In the genomic region with DNA sequence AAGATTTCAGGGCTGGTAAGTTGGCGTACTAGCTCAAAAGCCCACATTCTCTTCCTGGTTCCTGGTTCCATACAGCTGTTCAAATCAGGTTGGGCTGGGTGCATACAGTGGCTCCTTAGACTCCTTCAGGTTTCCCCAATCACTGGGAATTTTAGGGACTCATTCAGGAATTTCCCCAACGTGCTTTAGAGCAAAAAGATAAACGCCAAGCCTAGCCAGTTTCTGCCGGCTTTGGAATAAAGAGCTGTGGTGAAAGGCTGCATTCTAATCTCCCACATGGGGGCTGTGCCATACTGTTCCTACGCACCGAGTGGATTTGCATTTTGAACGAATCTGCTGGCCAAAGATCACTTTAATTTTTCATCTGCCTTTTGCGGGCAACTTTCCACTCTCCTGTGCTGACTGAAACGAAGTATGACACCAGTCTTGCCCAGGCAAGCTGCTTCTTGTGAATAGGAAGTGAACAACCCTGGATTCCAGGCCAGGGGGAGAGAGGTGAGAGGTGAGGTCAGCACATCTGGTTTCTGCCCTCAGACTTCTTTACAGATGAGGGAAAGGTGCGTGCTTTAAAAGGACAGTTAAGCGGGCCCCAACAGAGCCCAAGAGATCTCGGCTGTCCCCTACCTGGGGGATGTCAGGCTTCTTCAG, we compare ENCODE assay signal across 24 cellular contexts.
DNase-seq lines count a peak whose midpoint lies in the region; ATAC-seq and TF ChIP-seq lines count a peak whose summit lies in the region.
"Had no signal": no experiment of that assay in that cellular context is flagged by ENCODE, and none has a peak within 500 bp of the region (broad histone marks: within the 10 kb centered on the region; RNA-seq: fewer than 3 reads in every experiment).

No MANE protein-coding gene starts in this region.

- no peaks in the 10 kb centered on the region for H3K4me1 ChIP-seq in GM23338 (ENCODE audit: insufficient read depth)
- H3K4me1 ChIP-seq in body of pancreas: peaks cover 5% of the 10 kb centered on the region
- no peaks in the 10 kb centered on the region for H3K4me1 ChIP-seq in prostate gland (replicated peaks)
- peaks cover 14 to 28% of the 10 kb centered on the region in 2 donors for H3K4me1 ChIP-seq in gastrocnemius medialis
- H3K4me1 ChIP-seq: transverse colon had no signal

- H3K27ac Mint-ChIP-seq in GM23338: no peak overlapping the region
- H3K27ac Mint-ChIP-seq: activated naive CD8-positive, alpha-beta T cell treated with anti-CD3 and anti-CD28 coated beads, Interleukin-2, amount 50 U/mL, for 24 hours; endodermal cell; IgD-negative memory B cell; nephron progenitor cell; WTC11 had no signal

- no peaks in the 10 kb centered on the region; the same call in 1 of the 2 replicates for H3K9me2 ChIP-seq in GM23338 (ENCODE audit: insufficient read depth)

- H3K27me3 Mint-ChIP-seq in GM23338 (ENCODE audit: insufficient read depth, low read depth, poor library complexity): no peaks in the 10 kb centered on the region
- H3K27me3 Mint-ChIP-seq: activated naive CD8-positive, alpha-beta T cell treated with anti-CD3 and anti-CD28 coated beads, Interleukin-2, amount 50 U/mL, for 24 hours; IgD-negative memory B cell had no signal

- DNase-seq in GM23338 (ENCODE audit: low spot score): peak; percentile 14
- no peak for DNase-seq in body of pancreas
- DNase-seq in islet precursor cell: peak; percentile 56
- DNase-seq in prostate gland (ENCODE audit: low spot score): peak; percentile 56
- no peak for DNase-seq in stimulated activated naive CD8-positive, alpha-beta T cell treated with anti-CD3 and anti-CD28 coated beads, Interleukin-15, Interleukin-2, amounts not matched to agents 100 U/mL and 50 U/mL, for 24 hours
- no peak for DNase-seq in GM03348 (ENCODE audit: low spot score)
- no peak for DNase-seq in gastrocnemius medialis
- no peak for DNase-seq in NCI-H524 treated with DMSO at 0.1 percent for 48 hours (lab: John Stamatoyannopoulos, UW)
- DNase-seq: activated CD4-positive, alpha-beta T cell treated with anti-CD3 and anti-CD28 coated beads, Interleukin-2, amount 50 U/mL, for 4 hours; activated CD8-positive, alpha-beta memory T cell treated with anti-CD3 and anti-CD28 coated beads, Interleukin-2, amount 50 U/mL, for 48 hours; activated effector memory CD4-positive, alpha-beta T cell treated with Interleukin-2 at 50 U/mL for 16 hours; activated naive CD8-positive, alpha-beta T cell treated with anti-CD3 and anti-CD28 coated beads, Interleukin-2, amount 50 U/mL, for 24 hours; DND-41; endodermal cell; left ventricle myocardium inferior; NCI-H524; nephron progenitor cell; stimulated activated naive CD4-positive, alpha-beta T cell; transverse colon had no signal

- intact Hi-C loops in body of pancreas (cut with DNase I): no loop called here
- intact Hi-C loops in prostate gland (cut with DNase I): loop anchor here (5.0 kb wide), 1 partner anchor 287 kb away; no protein-coding TSS in a partner anchor
- intact Hi-C loops in gastrocnemius medialis (cut with DNase I; ENCODE audit: low total_unique reads): loop anchor here (5.0 kb wide), 1 partner anchor 187 kb away; a partner anchor contains a TSS

- no peaks in the 10 kb centered on the region for H4K20me1 ChIP-seq in GM23338 (replicated peaks; ENCODE audit: insufficient read depth)
- H4K20me1 ChIP-seq: BLaER1 treated with 17β-estradiol and CSF1 and Interleukin-3, amounts not matched to agents 10 nM and 100 nM had no signal

- 61 to 73% methylated on average over 12 of the region's 12 CpGs for WGBS in body of pancreas, 2 donors
- WGBS in prostate gland: 44% methylated on average over 12 of the region's 12 CpGs

- no peaks in the 10 kb centered on the region for H3F3A ChIP-seq in GM23338 (replicated peaks; ENCODE audit: low read depth)

- H3K9me3 ChIP-seq in body of pancreas (no peaks in the 10 kb centered on the region), prostate gland (no peaks in the 10 kb centered on the region), gastrocnemius medialis (no peaks in the 10 kb centered on the region)
- H3K9me3 ChIP-seq: left ventricle myocardium inferior, transverse colon had no signal

- H3K4me3 Mint-ChIP-seq in GM23338: no peak overlapping the region
- H3K4me3 Mint-ChIP-seq: activated naive CD8-positive, alpha-beta T cell treated with anti-CD3 and anti-CD28 coated beads, Interleukin-2, amount 50 U/mL, for 24 hours; endodermal cell; IgD-negative memory B cell; nephron progenitor cell; WTC11 had no signal

- TF ChIP-seq CTCF in GM23338 (conservative IDR thresholded peaks at IDR 0.05; ENCODE audit: low read depth in 2 of 2) (no peak), body of pancreas (IDR thresholded peaks at IDR 0.05) (no peak), prostate gland (IDR thresholded peaks at IDR 0.05) (no peak), gastrocnemius medialis (IDR thresholded peaks at IDR 0.05 in 4 of 5, conservative IDR thresholded peaks at IDR 0.05 in 1 of 5) (no peak)

- no peaks in the 10 kb centered on the region for H3K9me3 Mint-ChIP-seq in GM23338

- H3K36me3 ChIP-seq in GM23338 (ENCODE audit: insufficient read depth) (no peaks in the 10 kb centered on the region), body of pancreas (replicated peaks in 1 of 2; ENCODE audit: insufficient read depth in 1 of 2, low read depth in 2 of 2) (no peaks in the 10 kb centered on the region), prostate gland (no peaks in the 10 kb centered on the region), gastrocnemius medialis (no peaks in the 10 kb centered on the region)
- H3K36me3 ChIP-seq: BLaER1 treated with 17β-estradiol and CSF1 and Interleukin-3, amounts not matched to agents 10 nM and 100 nM; left ventricle myocardium inferior; transverse colon had no signal

- no peak overlapping the region for H3K27ac ChIP-seq in GM23338 (ENCODE audit: low read depth)
- H3K27ac ChIP-seq in body of pancreas: no peak overlapping the region
- H3K27ac ChIP-seq in prostate gland: peak overlapping the region; percentile 11 to 64
- no peak overlapping the region for H3K27ac ChIP-seq in gastrocnemius medialis
- H3K27ac ChIP-seq: coronary artery, left ventricle myocardium inferior, transverse colon had no signal

- in situ Hi-C loops in gastrocnemius medialis (cut with MboI; ENCODE audit: low sequenced_read_pairs in 4 of 4): loop anchor here in 1 of 4 donors (25.0 kb wide), 1 partner anchor 297 kb away; no protein-coding TSS in a partner anchor

- H3K27me3 ChIP-seq in GM23338 (ENCODE audit: insufficient read depth): no peaks in the 10 kb centered on the region
- H3K27me3 ChIP-seq in body of pancreas: no peaks in the 10 kb centered on the region
- no peaks in the 10 kb centered on the region for H3K27me3 ChIP-seq in prostate gland (replicated peaks; ENCODE audit: insufficient read depth)
- no peaks in the 10 kb centered on the region for H3K27me3 ChIP-seq in gastrocnemius medialis
- H3K27me3 ChIP-seq: BLaER1 treated with 17β-estradiol and CSF1 and Interleukin-3, amounts not matched to agents 10 nM and 100 nM; transverse colon had no signal

- no peak overlapping the region for H3K4me2 ChIP-seq in GM23338
- H3K4me2 ChIP-seq: BLaER1 treated with 17β-estradiol and CSF1 and Interleukin-3, amounts not matched to agents 10 nM and 100 nM had no signal

- H2AFZ ChIP-seq in GM23338: peak overlapping the region; percentile 90

- H3K79me2 ChIP-seq in GM23338 (replicated peaks; ENCODE audit: insufficient read depth): no peaks in the 10 kb centered on the region

- no peaks in the 10 kb centered on the region for H3K36me3 Mint-ChIP-seq in GM23338 (ENCODE audit: low read depth)
- H3K36me3 Mint-ChIP-seq: IgD-negative memory B cell, WTC11 had no signal

- ATAC-seq in GM23338 (0 out of 3 replicates have a peak, but pooled peaks have one; percentile 22), body of pancreas (peak; percentile 24), gastrocnemius medialis (no peak)
- ATAC-seq in stimulated activated naive CD8-positive, alpha-beta T cell treated with anti-CD3 and anti-CD28 coated beads, Interleukin-15, Interleukin-2, amounts not matched to agents 100 U/mL and 50 U/mL, for 24 hours: no peak
- ATAC-seq: activated naive CD8-positive, alpha-beta T cell treated with anti-CD3 and anti-CD28 coated beads, Interleukin-2, amount 50 U/mL, for 24 hours; WTC11 had no signal

- no peak for TF ChIP-seq POLR2A in body of pancreas (IDR thresholded peaks at IDR 0.05)
- TF ChIP-seq POLR2A in prostate gland (IDR thresholded peaks at IDR 0.05): no peak
- TF ChIP-seq POLR2A in gastrocnemius medialis (IDR thresholded peaks at IDR 0.05): no peak

- H3K4me1 Mint-ChIP-seq in GM23338: peaks cover 4% of the 10 kb centered on the region; the same call in 2 of the 3 replicates
- H3K4me1 Mint-ChIP-seq: activated naive CD8-positive, alpha-beta T cell treated with anti-CD3 and anti-CD28 coated beads, Interleukin-2, amount 50 U/mL, for 24 hours; endodermal cell had no signal

- H3K4me3 ChIP-seq in GM23338: no peak overlapping the region
- no peak overlapping the region for H3K4me3 ChIP-seq in body of pancreas
- H3K4me3 ChIP-seq in prostate gland: no peak overlapping the region
- H3K4me3 ChIP-seq in gastrocnemius medialis: no peak overlapping the region
- H3K4me3 ChIP-seq: BLaER1 treated with 17β-estradiol and CSF1 and Interleukin-3, amounts not matched to agents 10 nM and 100 nM; coronary artery; left ventricle myocardium inferior; skin epidermis; transverse colon had no signal

TF ChIP-seq in GM23338, 12 proteins besides CTCF, POLR2A, EP300 and RAD21 (continues in another document):
- TF ChIP-seq NANOG (IDR thresholded peaks at IDR 0.05; ENCODE audit: borderline replicate concordance) (no peak), STAT1 (IDR thresholded peaks at IDR 0.05; ENCODE audit: unreplicated experiment) (no peak), JUNB (IDR thresholded peaks at IDR 0.05; ENCODE audit: unreplicated experiment) (no peak), EZH2phosphoT487 (IDR thresholded peaks at IDR 0.05; ENCODE audit: unreplicated experiment) (no peak), POLR2AphosphoS5 (IDR thresholded peaks at IDR 0.05; ENCODE audit: low read depth) (no peak)

Comparison
In these comparisons a context has a peak if more than half of its experiments do, and no peak if none do; other contexts are left out.
1. ATAC-seq: peak in GM23338 (single experiment) and body of pancreas (single experiment); none in stimulated activated naive CD8-positive, alpha-beta T cell treated with anti-CD3 and anti-CD28 coated beads, Interleukin-15, Interleukin-2, amounts not matched to agents 100 U/mL and 50 U/mL, for 24 hours (single experiment) and gastrocnemius medialis (0 of 2).
2. DNase-seq: peak in GM23338 (single experiment), islet precursor cell (single experiment) and prostate gland (single experiment); none in body of pancreas (0 of 4), stimulated activated naive CD8-positive, alpha-beta T cell treated with anti-CD3 and anti-CD28 coated beads, Interleukin-15, Interleukin-2, amounts not matched to agents 100 U/mL and 50 U/mL, for 24 hours (single experiment), GM03348 (single experiment), gastrocnemius medialis (0 of 2) and NCI-H524 treated with DMSO at 0.1 percent for 48 hours (single experiment).
3. H3K27ac ChIP-seq: peak in prostate gland (2 of 2); none in GM23338 (single experiment), body of pancreas (0 of 4) and gastrocnemius medialis (0 of 4).